In the genomic region with DNA sequence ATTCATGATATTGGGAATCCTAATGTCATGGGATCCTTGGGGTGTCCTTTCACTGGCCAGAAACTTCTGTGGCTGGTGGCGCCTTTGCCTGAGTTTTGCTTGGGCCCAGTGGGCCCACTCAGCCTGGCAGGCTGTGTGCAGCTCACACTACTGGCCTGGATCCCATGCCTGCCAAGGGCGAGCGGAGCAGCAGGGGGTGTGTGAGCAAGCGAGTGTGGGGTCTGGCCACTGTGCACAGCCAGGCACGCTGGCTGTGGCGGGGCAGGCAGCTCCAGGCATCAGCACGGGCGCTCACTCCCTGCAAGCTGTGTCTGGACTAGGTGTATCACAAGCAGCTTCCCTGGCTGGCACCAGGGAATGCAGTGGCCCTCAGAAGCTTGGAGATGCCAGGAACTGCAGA, we compare ENCODE assay signal across 21 cellular contexts.
"Had no signal": no experiment of that assay in that cellular context is flagged by ENCODE, and none has a peak within 500 bp of the region (broad histone marks: within the 10 kb centered on the region; RNA-seq: fewer than 3 reads in every experiment).

No MANE protein-coding gene starts in this region.

- FAIRE-seq: keratinocyte had no signal

- H3K9me3 ChIP-seq: right atrium auricular region, transverse colon, upper lobe of left lung had no signal

- H3K27ac ChIP-seq: left ventricle myocardium inferior, ovary, right atrium auricular region, skin epidermis, transverse colon, upper lobe of left lung had no signal

- H3K4me3 Mint-ChIP-seq: naive thymus-derived CD4-positive, alpha-beta T cell; natural killer cell treated with Interleukin-12 subunit alpha and Interleukin-12 subunit beta and Interleukin-15 and Interleukin-18, amount 100 ng/mL, for 72 hours; stimulated activated naive CD8-positive, alpha-beta T cell treated with anti-CD3 and anti-CD28 coated beads, Interleukin-15, Interleukin-2, amounts not matched to agents 100 ng/mL and 50 ng/mL, for 24 hours had no signal

- H3K4me3 ChIP-seq: left ventricle myocardium inferior, lung, mucosa of descending colon, ovary, right atrium auricular region, skin epidermis, transverse colon, upper lobe of left lung had no signal

- ATAC-seq: mucosa of descending colon; naive thymus-derived CD4-positive, alpha-beta T cell; natural killer cell treated with Interleukin-12 subunit alpha and Interleukin-12 subunit beta and Interleukin-15 and Interleukin-18, amount 100 ng/mL, for 72 hours; sciatic nerve had no signal

- H3K27me3 ChIP-seq: ovary, right atrium auricular region, transverse colon, upper lobe of left lung had no signal

- H3K9me3 Mint-ChIP-seq: natural killer cell treated with Interleukin-12 subunit alpha and Interleukin-12 subunit beta and Interleukin-15 and Interleukin-18, amount 100 ng/mL, for 72 hours; stimulated activated naive CD8-positive, alpha-beta T cell treated with anti-CD3 and anti-CD28 coated beads, Interleukin-15, Interleukin-2, amounts not matched to agents 100 ng/mL and 50 ng/mL, for 24 hours had no signal

- H3K36me3 ChIP-seq: ovary, transverse colon had no signal

- H3K27ac Mint-ChIP-seq: naive thymus-derived CD4-positive, alpha-beta T cell; progenitor cell of endocrine pancreas; stimulated activated naive CD8-positive, alpha-beta T cell treated with anti-CD3 and anti-CD28 coated beads, Interleukin-15, Interleukin-2, amounts not matched to agents 100 ng/mL and 50 ng/mL, for 24 hours had no signal

- DNase-seq: hippocampal formation; left ventricle myocardium inferior; midbrain; mucosa of descending colon; naive thymus-derived CD4-positive, alpha-beta T cell; ovary; stimulated activated CD4-positive, alpha-beta T cell treated with anti-CD3 and anti-CD28 coated beads, Interleukin-12 subunit alpha, Interleukin-12 subunit beta, amount 100 ng/mL, for 4 hours; stimulated activated CD4-positive, alpha-beta T cell treated with anti-CD3 and anti-CD28 coated beads, Interleukin-15, amount 100 ng/mL, for 24 hours; stimulated activated CD4-positive, alpha-beta T cell treated with anti-CD3 and anti-CD28 coated beads, Interleukin-2, amount 100 ng/mL, for 24 hours; stimulated activated CD4-positive, alpha-beta T cell treated with anti-CD3 and anti-CD28 coated beads, Interleukin-4, amount 100 ng/mL, for 1 hour; stimulated activated naive CD4-positive, alpha-beta T cell; transverse colon had no signal
